Comparison of ENCODE assay signal across 11 cellular contexts in genomic region chrX:30593435-30594200, GRCh38. TPM values are rescaled to one million over a fixed set of nuclear protein-coding genes. Genes with fewer than 3 reads are reported as not detected.
A peak's percentile ranks its signal among the peaks of the same experiment; 100 is the strongest.
DNase-seq lines count a peak whose midpoint lies in the region; ATAC-seq and TF ChIP-seq lines count a peak whose summit lies in the region.
"Had no signal": no experiment of that assay in that cellular context is flagged by ENCODE, and none has a peak within 500 bp of the region (broad histone marks: within the 10 kb centered on the region; RNA-seq: fewer than 3 reads in every experiment).

No MANE protein-coding gene starts in this region.

- H3K4me3 ChIP-seq in GM12864 (ENCODE audit: low read depth, low read length) (no peak overlapping the region), mammary epithelial cell (replicated peaks in 1 of 3; ENCODE audit: insufficient read depth in 1 of 3, low read depth in 2 of 3, low read length in 3 of 3) (no peak overlapping the region)

- ATAC-seq in GM19463 (IDR thresholded peaks at IDR 0.05; ENCODE audit: unreplicated experiment) (peak; percentile 47), HG03565 (IDR thresholded peaks at IDR 0.05; ENCODE audit: unreplicated experiment) (peak; percentile 42), GM18519 (IDR thresholded peaks at IDR 0.05; ENCODE audit: low FRiP score, unreplicated experiment) (no peak)
- ATAC-seq: activated T-cell treated with anti-CD3 and anti-CD28 coated beads, Interleukin-2, amount 50 U/mL, for 72 hours; right cardiac atrium had no signal

- intact Hi-C loops in mammary epithelial cell (cut with micrococcal nuclease), result no loop called here

- no peaks in the 10 kb centered on the region for H3K9me3 ChIP-seq in mammary epithelial cell (replicated peaks; ENCODE audit: insufficient read depth, low read length)

- H3K79me2 ChIP-seq in mammary epithelial cell (ENCODE audit: insufficient read depth, low read length), result no peaks in the 10 kb centered on the region

- CTCF ChIA-PET in mammary epithelial cell (lab: Charles Lee; ENCODE audit: low non-redundant PET), result no interaction called here

- peak; percentile 24 for TF ChIP-seq CTCF in GM12864 (IDR thresholded peaks at IDR 0.05; ENCODE audit: low read depth, low read length, missing control alignments)
- peak in 1 of 2 donors; percentile 32 for TF ChIP-seq CTCF in mammary epithelial cell (conservative IDR thresholded peaks at IDR 0.05 in 1 of 2, IDR thresholded peaks at IDR 0.05 in 1 of 2; ENCODE audit: extremely low read depth in 1 of 2, insufficient read depth in 1 of 2, low read depth in 1 of 2, low read length in 2 of 2)

- H3K9ac ChIP-seq in mammary epithelial cell (ENCODE audit: insufficient read depth, low read length), result no peak overlapping the region

- dilution Hi-C loops in mammary epithelial cell (cut with HindIII; ENCODE audit: low sequenced_read_pairs), result no loop called here

- in situ Hi-C loops in mammary epithelial cell (cut with MboI; ENCODE audit: low sequenced_read_pairs in 2 of 2), result no loop called here

- H3K27ac ChIP-seq in mammary epithelial cell (ENCODE audit: insufficient read depth, low read depth, low read length), result no peak overlapping the region

- H3K27me3 ChIP-seq in mammary epithelial cell (ENCODE audit: insufficient read depth, low read length), result no peaks in the 10 kb centered on the region

- peak overlapping the region; percentile 43 for H2AFZ ChIP-seq in mammary epithelial cell (ENCODE audit: low read depth, low read length)

- H3K36me3 ChIP-seq in mammary epithelial cell (ENCODE audit: insufficient read depth, low read length), result no peaks in the 10 kb centered on the region

- DNase-seq in GM12864 (ENCODE audit: low read depth) (peak; percentile 42), mammary epithelial cell (no peak), DMS79 (lab: John Stamatoyannopoulos, UW) (no peak), DMS153 treated with DMSO at 0.1 percent for 48 hours (lab: John Stamatoyannopoulos, UW; ENCODE audit: unreplicated experiment) (no peak), HK-2 (ENCODE audit: unreplicated experiment) (no peak)

- BruUV-seq in mammary epithelial cell (replicated peaks; lab: Mats Ljungman, UMichigan), result no TSS peak

- no peaks in the 10 kb centered on the region for H4K20me1 ChIP-seq in mammary epithelial cell (ENCODE audit: insufficient read depth, low read length)

- 28% methylated on average over 6 of the region's 6 CpGs for whole genome bisulfite sequencing in mammary epithelial cell (ENCODE audit: low coverage, missing lambda C conversion rate)

- peaks cover 6% of the 10 kb centered on the region for H3K4me1 ChIP-seq in mammary epithelial cell (ENCODE audit: insufficient read depth, low read length)

- no peak overlapping the region for H3K4me2 ChIP-seq in mammary epithelial cell (ENCODE audit: insufficient read depth, low read depth, low read length)

RNA-seq across cellular contexts. Expression of gene TASL, which starts 16.1 kb away (rescaled TPM):
- total RNA-seq in mammary epithelial cell, result not detected
- not detected for polyA plus RNA-seq in mammary epithelial cell
- not detected for polyA minus RNA-seq in mammary epithelial cell
- total RNA-seq: fibroblast of villous mesenchyme had no signal

RNA-seq across cellular contexts. Expression of gene GK, which starts 59.6 kb away (rescaled TPM):
- 10 to 100 TPM; 10.5 to 11.8 TPM for total RNA-seq in mammary epithelial cell
- 3.3 TPM for polyA plus RNA-seq in mammary epithelial cell
- polyA minus RNA-seq in mammary epithelial cell, result 31.9 TPM
